31 cellular contexts compared by ENCODE assay signal in the genomic region with DNA sequence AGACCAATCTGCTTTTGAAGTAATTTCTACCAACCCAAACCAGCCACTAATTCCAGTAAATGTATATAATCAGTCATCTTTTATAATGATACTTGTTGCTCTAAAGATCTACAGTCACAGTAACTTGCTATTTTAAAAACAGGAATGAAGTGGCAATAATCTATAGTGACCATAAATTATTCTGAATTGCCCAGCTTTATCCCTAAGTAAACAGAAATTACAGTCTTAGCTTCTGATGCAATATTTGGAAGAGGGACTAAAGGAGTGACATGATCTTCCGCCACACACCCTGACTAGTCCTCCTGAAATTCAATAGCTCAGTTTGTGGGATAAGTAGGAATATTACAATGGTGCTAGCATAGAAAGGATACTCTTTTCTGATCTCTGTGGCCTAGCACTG.
A peak's percentile ranks its signal among the peaks of the same experiment; 100 is the strongest.
DNase-seq lines count a peak whose midpoint lies in the region; ATAC-seq and TF ChIP-seq lines count a peak whose summit lies in the region.
"Had no signal": no experiment of that assay in that cellular context is flagged by ENCODE, and none has a peak within 500 bp of the region (broad histone marks: within the 10 kb centered on the region; RNA-seq: fewer than 3 reads in every experiment).

No MANE protein-coding gene starts in this region.

- TF ChIP-seq CTCF in AG10803 (conservative IDR thresholded peaks at IDR 0.05; ENCODE audit: low read length) (no peak), fibroblast of villous mesenchyme (IDR thresholded peaks at IDR 0.05; ENCODE audit: insufficient read depth, low read depth, low read length) (no peak)

- H3K4me3 Mint-ChIP-seq in activated CD4-positive, alpha-beta memory T cell treated with anti-CD3 and anti-CD28 coated beads for 36 hours = no peak overlapping the region
- H3K4me3 Mint-ChIP-seq: activated CD4-positive, alpha-beta memory T cell treated with anti-CD3 and anti-CD28 coated beads, Interleukin-2, amount 10 ng/mL, durations not matched to agents 7 days and 5 days; activated T-helper 1 cell treated with anti-CD3 and anti-CD28 coated beads, Interleukin-12 subunit alpha, Interleukin-12 subunit beta, Interleukin-2, Interleukin-4 antibody, amounts not matched to agents 30 ng/mL and 10 ng/mL and 1 ng/mL, durations not matched to agents 14 hours and 24 hours and 36 hours; natural killer cell treated with Interleukin-12 subunit alpha and Interleukin-12 subunit beta and Interleukin-15 and Interleukin-18, amount 100 ng/mL, for 72 hours; T-helper 1 cell treated with Interleukin-12 subunit alpha and Interleukin-12 subunit beta and Interleukin-4 antibody, amounts not matched to agents 30 μg/mL and 1 μg/mL, for 36 hours had no signal

- peaks cover 42% of the 10 kb centered on the region for H3K36me3 Mint-ChIP-seq in activated CD4-positive, alpha-beta memory T cell treated with anti-CD3 and anti-CD28 coated beads for 36 hours

- POLR2A ChIA-PET in activated CD4-positive, alpha-beta memory T cell treated with anti-CD3 and anti-CD28 coated beads for 36 hours (lab: Charles Lee) = no interaction called here

- H3K4me3 ChIP-seq in AG10803 (ENCODE audit: low read length) (no peak overlapping the region), fibroblast of villous mesenchyme (ENCODE audit: low read depth, low read length) (no peak overlapping the region)
- H3K4me3 ChIP-seq: adrenal gland; BLaER1 treated with 17β-estradiol and CSF1 and Interleukin-3, amounts not matched to agents 10 nM and 100 nM; body of pancreas; esophagus squamous epithelium; lung; psoas muscle; SK-N-MC; tibial artery had no signal

- ATAC-seq in HG03469 (IDR thresholded peaks at IDR 0.05; ENCODE audit: unreplicated experiment) = no peak
- ATAC-seq: body of pancreas; natural killer cell treated with Interleukin-12 subunit alpha and Interleukin-12 subunit beta and Interleukin-15 and Interleukin-18, amount 100 ng/mL, for 72 hours; sciatic nerve had no signal

- H3K9me3 Mint-ChIP-seq in activated CD4-positive, alpha-beta memory T cell treated with anti-CD3 and anti-CD28 coated beads for 36 hours = no peaks in the 10 kb centered on the region
- H3K9me3 Mint-ChIP-seq: activated CD4-positive, alpha-beta memory T cell treated with anti-CD3 and anti-CD28 coated beads, Interleukin-2, amount 10 ng/mL, durations not matched to agents 7 days and 5 days; activated T-helper 1 cell treated with anti-CD3 and anti-CD28 coated beads, Interleukin-12 subunit alpha, Interleukin-12 subunit beta, Interleukin-2, Interleukin-4 antibody, amounts not matched to agents 30 ng/mL and 10 ng/mL and 1 ng/mL, durations not matched to agents 14 hours and 24 hours and 36 hours; natural killer cell treated with Interleukin-12 subunit alpha and Interleukin-12 subunit beta and Interleukin-15 and Interleukin-18, amount 100 ng/mL, for 72 hours; T-helper 1 cell treated with Interleukin-12 subunit alpha and Interleukin-12 subunit beta and Interleukin-4 antibody, amounts not matched to agents 30 μg/mL and 1 μg/mL, for 36 hours had no signal

- intact Hi-C loops in activated CD4-positive, alpha-beta memory T cell treated with anti-CD3 and anti-CD28 coated beads for 36 hours (cut with micrococcal nuclease) = no loop called here

- H3K27ac Mint-ChIP-seq in activated CD4-positive, alpha-beta memory T cell treated with anti-CD3 and anti-CD28 coated beads for 36 hours = no peak overlapping the region
- H3K27ac Mint-ChIP-seq: activated CD4-positive, alpha-beta memory T cell treated with anti-CD3 and anti-CD28 coated beads, Interleukin-2, amount 10 ng/mL, durations not matched to agents 7 days and 5 days; activated T-helper 1 cell treated with anti-CD3 and anti-CD28 coated beads, Interleukin-12 subunit alpha, Interleukin-12 subunit beta, Interleukin-2, Interleukin-4 antibody, amounts not matched to agents 30 ng/mL and 10 ng/mL and 1 ng/mL, durations not matched to agents 14 hours and 24 hours and 36 hours; natural killer cell treated with Interleukin-12 subunit alpha and Interleukin-12 subunit beta and Interleukin-15 and Interleukin-18, amount 100 ng/mL, for 72 hours; T-helper 1 cell treated with Interleukin-12 subunit alpha and Interleukin-12 subunit beta and Interleukin-4 antibody, amounts not matched to agents 30 μg/mL and 1 μg/mL, for 36 hours had no signal

- H3K27me3 Mint-ChIP-seq in activated CD4-positive, alpha-beta memory T cell treated with anti-CD3 and anti-CD28 coated beads for 36 hours = no peaks in the 10 kb centered on the region
- H3K27me3 Mint-ChIP-seq: activated CD4-positive, alpha-beta memory T cell treated with anti-CD3 and anti-CD28 coated beads, Interleukin-2, amount 10 ng/mL, durations not matched to agents 7 days and 5 days; natural killer cell treated with Interleukin-12 subunit alpha and Interleukin-12 subunit beta and Interleukin-15 and Interleukin-18, amount 100 ng/mL, for 72 hours had no signal

- peaks cover 8% of the 10 kb centered on the region for H3K4me1 Mint-ChIP-seq in activated CD4-positive, alpha-beta memory T cell treated with anti-CD3 and anti-CD28 coated beads for 36 hours (ENCODE audit: low read depth)
- H3K4me1 Mint-ChIP-seq: activated CD4-positive, alpha-beta memory T cell treated with anti-CD3 and anti-CD28 coated beads, Interleukin-2, amount 10 ng/mL, durations not matched to agents 7 days and 5 days had no signal

- CTCF ChIA-PET in activated CD4-positive, alpha-beta memory T cell treated with anti-CD3 and anti-CD28 coated beads for 36 hours (lab: Charles Lee) = interaction anchor here (1.0 kb wide), 1 partner anchor 8 kb away, joined by 3 read pairs; no protein-coding TSS in a partner anchor

- DNase-seq in AG10803 (ENCODE audit: low read depth) (peak; percentile 3), DMS53 (lab: John Stamatoyannopoulos, UW) (peak; percentile 10), NCI-H69 (lab: John Stamatoyannopoulos, UW) (peak; percentile 52), fibroblast of villous mesenchyme (ENCODE audit: low read depth) (peak; percentile 50), NCI-H345 treated with DMSO at 0.1 percent for 48 hours (lab: John Stamatoyannopoulos, UW; ENCODE audit: unreplicated experiment) (no peak)
- no peak for DNase-seq in activated CD4-positive, alpha-beta memory T cell treated with anti-CD3 and anti-CD28 coated beads for 36 hours
- DNase-seq: activated CD4-positive, alpha-beta memory T cell treated with anti-CD3 and anti-CD28 coated beads, Interleukin-2, amount 10 ng/mL, durations not matched to agents 7 days and 5 days; activated CD8-positive, alpha-beta memory T cell treated with anti-CD3 and anti-CD28 coated beads, Interleukin-2, amount 50 U/mL, for 4 hours; activated naive CD4-positive, alpha-beta T cell treated with Interleukin-2 at 50 U/mL for 16 hours; adrenal gland; body of pancreas; dermis blood vessel endothelial cell; esophagus squamous epithelium; hippocampal formation; KBM-7; NCI-H1105 treated with DMSO at 0.1 percent for 48 hours; NCI-H2171 treated with DMSO at 0.1 percent for 48 hours; NCI-H774; occipital lobe; psoas muscle; RPMI8226; stimulated activated CD4-positive, alpha-beta T cell treated with anti-CD3 and anti-CD28 coated beads, Interleukin-4, amount 100 ng/mL, for 24 hours; tibial artery had no signal

Comparison
In these comparisons a context has a peak if more than half of its experiments do, and no peak if none do; other contexts are left out.
1. DNase-seq: peak in AG10803 (single experiment), DMS53 (single experiment), NCI-H69 (single experiment) and fibroblast of villous mesenchyme (single experiment); none in NCI-H345 treated with DMSO at 0.1 percent for 48 hours (single experiment) and activated CD4-positive, alpha-beta memory T cell treated with anti-CD3 and anti-CD28 coated beads for 36 hours (single experiment).